Comparison of ENCODE assay signal across 32 cellular contexts in the genomic region with DNA sequence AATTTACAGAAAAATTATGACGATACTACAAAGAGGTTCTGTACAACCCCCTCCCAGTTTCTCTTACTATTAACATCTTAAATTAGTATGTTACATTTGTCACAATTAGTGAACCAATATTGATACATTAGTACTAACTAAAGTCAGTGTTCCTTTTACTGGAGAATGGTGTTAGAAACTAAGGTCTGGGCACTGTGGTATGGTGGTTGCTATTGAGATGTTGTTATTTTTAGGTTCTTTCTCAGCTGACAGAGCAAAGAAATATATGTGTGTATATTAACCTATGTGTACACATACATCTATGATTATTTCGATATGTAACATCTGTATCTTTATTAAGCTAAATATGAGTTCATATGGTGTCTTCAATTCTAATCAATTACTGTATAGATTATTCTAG.
"Had no signal": no experiment of that assay in that cellular context is flagged by ENCODE, and none has a peak within 500 bp of the region (broad histone marks: within the 10 kb centered on the region; RNA-seq: fewer than 3 reads in every experiment).

No MANE protein-coding gene starts in this region.

- H3K9me3 ChIP-seq: MG63, Peyer's patch, SJCRH30 had no signal

- H3K36me3 ChIP-seq: MG63, Peyer's patch, SJCRH30 had no signal

- H3K4me1 ChIP-seq: Peyer's patch, SJCRH30 had no signal

- ATAC-seq: Right ventricle myocardium inferior, SK-N-SH treated with all-trans-retinoic acid at 6 μM for 48 hours, T-cell, T-helper 17 cell had no signal

- H3K4me3 Mint-ChIP-seq: T-cell, T-helper 17 cell had no signal

- H3K4me1 Mint-ChIP-seq: T-cell, T-helper 17 cell had no signal

- H3K27me3 ChIP-seq: MG63, Peyer's patch, SJCRH30 had no signal

- H3K27me3 Mint-ChIP-seq: T-cell, T-helper 17 cell had no signal

- H3K36me3 Mint-ChIP-seq: T-cell had no signal

- DNase-seq: Kasumi-1, MG63, NCI-H1048, NCI-H1092 treated with DMSO at 0.1 percent for 48 hours, NCI-H1105 treated with DMSO at 0.1 percent for 48 hours, NCI-H1417, NCI-H1436, NCI-H146, NCI-H1694, NCI-H187, NCI-H1930, NCI-H2029 treated with DMSO at 0.1 percent for 48 hours, NCI-H2081 treated with DMSO at 0.1 percent for 48 hours, NCI-H2107, NCI-H2171, NCI-H226, NCI-H446 treated with DMSO at 0.1 percent for 48 hours, NCI-H510A, NCI-H524, NCI-H526 treated with DMSO at 0.1 percent for 48 hours, NCI-H748 treated with DMSO at 0.1 percent for 48 hours, NCI-H82, Peyer's patch, SHP77, SIG-M5, SJCRH30, T-cell, T-helper 17 cell had no signal

- H3K4me3 ChIP-seq: MG63, Peyer's patch, SJCRH30, SK-N-MC had no signal

- H3K9me3 Mint-ChIP-seq: T-cell had no signal

- H3K27ac ChIP-seq: Peyer's patch, RWPE1, SJCRH30, SK-N-MC had no signal

- H3K27ac Mint-ChIP-seq: T-cell, T-helper 17 cell had no signal
